In the genomic region with DNA sequence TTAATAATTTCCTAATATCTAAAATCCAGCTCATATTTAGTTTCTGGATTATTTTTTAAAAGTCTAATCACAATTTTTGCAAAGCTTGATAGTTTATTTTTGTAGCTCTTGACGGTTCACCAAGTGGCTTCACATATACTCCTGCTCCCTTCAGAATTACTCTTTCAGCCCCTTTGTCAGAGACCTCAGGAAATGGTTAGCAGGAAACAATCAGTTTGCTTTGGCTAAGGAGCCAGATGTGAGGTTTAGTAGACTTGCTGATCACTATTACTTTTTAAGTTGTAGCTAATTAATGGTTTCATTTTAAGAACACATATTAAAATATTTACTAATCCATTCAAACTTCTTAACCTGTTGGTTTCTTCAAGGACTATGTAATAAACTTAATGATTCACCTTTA, we compare ENCODE assay signal across 17 cellular contexts. TPM values are rescaled to one million over a fixed set of nuclear protein-coding genes. Genes with fewer than 3 reads are reported as not detected.
A peak's percentile ranks its signal among the peaks of the same experiment; 100 is the strongest.
DNase-seq lines count a peak whose midpoint lies in the region; ATAC-seq and TF ChIP-seq lines count a peak whose summit lies in the region.
"Had no signal": no experiment of that assay in that cellular context is flagged by ENCODE, and none has a peak within 500 bp of the region (broad histone marks: within the 10 kb centered on the region; RNA-seq: fewer than 3 reads in every experiment).

No MANE protein-coding gene starts in this region.

- H3K4me1 ChIP-seq in effector memory CD4-positive, alpha-beta T cell (ENCODE audit: control insufficient read depth, insufficient read depth, low read length, poor library complexity, severe bottlenecking) = peaks cover 4% of the 10 kb centered on the region

- no peak for ATAC-seq in HG03565 (IDR thresholded peaks at IDR 0.05; ENCODE audit: unreplicated experiment)
- no peak for ATAC-seq in HG03439 (IDR thresholded peaks at IDR 0.05; ENCODE audit: unreplicated experiment)
- ATAC-seq: activated naive CD4-positive, alpha-beta T cell treated with anti-CD3 and anti-CD28 coated beads, Interleukin-2, amount 50 U/mL, for 72 hours; foreskin keratinocyte; HCT116 had no signal

- no peaks in the 10 kb centered on the region for H3K9me3 ChIP-seq in SK-N-MC (ENCODE audit: low read depth, low read length)
- H3K9me3 ChIP-seq in effector memory CD4-positive, alpha-beta T cell (ENCODE audit: control insufficient read depth, low read length) = no peaks in the 10 kb centered on the region
- H3K9me3 ChIP-seq: SJSA1, transverse colon had no signal

- peak overlapping the region; percentile 69 for H3K9ac ChIP-seq in SK-N-MC (ENCODE audit: insufficient read length)

- peaks cover 18% of the 10 kb centered on the region for H3K4me1 Mint-ChIP-seq in endothelial cell (ENCODE audit: unreplicated experiment)

- DNase-seq in COR-L47 (lab: John Stamatoyannopoulos, UW) (peak; percentile 1), GM12864 (ENCODE audit: low read depth) (no peak), SK-N-MC (ENCODE audit: low read depth, low spot score) (no peak), endothelial cell (ENCODE audit: low spot score) (no peak), middle frontal gyrus (ENCODE audit: extremely low spot score, low spot score) (no peak)
- no peak for DNase-seq in effector memory CD4-positive, alpha-beta T cell
- DNase-seq: DMS153, foreskin keratinocyte, NCI-H446 treated with DMSO at 0.1 percent for 48 hours, transverse colon had no signal

- H3K27me3 ChIP-seq in effector memory CD4-positive, alpha-beta T cell (replicated peaks; ENCODE audit: control insufficient read depth, insufficient read depth, low read length, poor library complexity, severe bottlenecking) = no peaks in the 10 kb centered on the region
- H3K27me3 ChIP-seq: foreskin keratinocyte, SJSA1, transverse colon had no signal

- TF ChIP-seq CTCF in GM12864 (IDR thresholded peaks at IDR 0.05; ENCODE audit: low read depth, low read length, missing control alignments) (no peak), endothelial cell (IDR thresholded peaks at IDR 0.05; ENCODE audit: unreplicated experiment) (no peak)

- H3K27ac ChIP-seq in SK-N-MC = no peak overlapping the region; the same call in 1 of the 2 replicates
- no peak overlapping the region for H3K27ac ChIP-seq in effector memory CD4-positive, alpha-beta T cell (ENCODE audit: insufficient read depth, low read length, poor library complexity, severe bottlenecking)
- H3K27ac ChIP-seq: coronary artery, foreskin keratinocyte, SJSA1, transverse colon had no signal

- H3K4me3 Mint-ChIP-seq in endothelial cell (ENCODE audit: unreplicated experiment) = peak overlapping the region; percentile 80

- H3K9me3 Mint-ChIP-seq in endothelial cell (ENCODE audit: unreplicated experiment) = no peaks in the 10 kb centered on the region
- H3K9me3 Mint-ChIP-seq: activated naive CD4-positive, alpha-beta T cell treated with anti-CD3 and anti-CD28 coated beads, Interleukin-2, amount 50 U/mL, for 72 hours had no signal

- H3K4me3 ChIP-seq in GM12864 (ENCODE audit: low read depth, low read length) = peak overlapping the region; percentile 37; the same call in 1 of the 2 replicates
- peak overlapping the region; percentile 91 for H3K4me3 ChIP-seq in SK-N-MC
- H3K4me3 ChIP-seq in effector memory CD4-positive, alpha-beta T cell (ENCODE audit: insufficient read depth, low read depth, low read length, poor library complexity, severe bottlenecking) = no peak overlapping the region
- H3K4me3 ChIP-seq: coronary artery, SJSA1, smooth muscle cell, transverse colon had no signal

- H3K36me3 ChIP-seq in SK-N-MC (ENCODE audit: insufficient read depth, low read length) = peaks cover 36% of the 10 kb centered on the region
- no peaks in the 10 kb centered on the region for H3K36me3 ChIP-seq in effector memory CD4-positive, alpha-beta T cell (ENCODE audit: control insufficient read depth, insufficient read depth, low read length)
- H3K36me3 ChIP-seq: transverse colon had no signal

- peaks cover 2% of the 10 kb centered on the region for H3K27me3 Mint-ChIP-seq in endothelial cell (ENCODE audit: unreplicated experiment)

- peak overlapping the region; percentile 90 for H3K27ac Mint-ChIP-seq in endothelial cell (ENCODE audit: unreplicated experiment)
- H3K27ac Mint-ChIP-seq: activated naive CD4-positive, alpha-beta T cell treated with anti-CD3 and anti-CD28 coated beads, Interleukin-2, amount 50 U/mL, for 72 hours had no signal

- H3K36me3 Mint-ChIP-seq in endothelial cell (ENCODE audit: low read depth, unreplicated experiment) = peaks cover 10% of the 10 kb centered on the region

RNA-seq across cellular contexts. Expression of gene RBBP8, which starts 2.3 kb away (rescaled TPM):
- 27.0 TPM for total RNA-seq in endothelial cell (ENCODE audit: unreplicated experiment)
